8 cellular contexts compared by ENCODE assay signal in genomic region chr1:40530735-40531380, GRCh38. TPM values are rescaled to one million over a fixed set of nuclear protein-coding genes. Genes with fewer than 3 reads are reported as not detected.
A peak's percentile ranks its signal among the peaks of the same experiment; 100 is the strongest.
DNase-seq lines count a peak whose midpoint lies in the region; ATAC-seq, FAIRE-seq and TF ChIP-seq lines count a peak whose summit lies in the region.

No MANE protein-coding gene starts in this region.

- TF ChIP-seq POLR2A in endothelial cell of umbilical vein (IDR thresholded peaks at IDR 0.05; ENCODE audit: low read depth, low read length): no peak

- H3K4me1 ChIP-seq in PC-9 (replicated peaks; ENCODE audit: insufficient read depth): peaks cover 13% of the 10 kb centered on the region
- peaks cover 7% of the 10 kb centered on the region for H3K4me1 ChIP-seq in endothelial cell of umbilical vein (ENCODE audit: control insufficient read depth, extremely low read depth, insufficient read depth, low read length)

- H3K36me3 ChIP-seq in PC-9 (ENCODE audit: low read depth) (no peaks in the 10 kb centered on the region), endothelial cell of umbilical vein (ENCODE audit: control insufficient read depth in 2 of 2, extremely low read depth in 1 of 2, insufficient read depth in 2 of 2, low read length in 2 of 2) (no peaks in the 10 kb centered on the region)

- peak overlapping the region; percentile 92 for H3K4me3 Mint-ChIP-seq in nephron progenitor cell

- no peaks in the 10 kb centered on the region for H3K27me3 ChIP-seq in PC-9 (ENCODE audit: insufficient read depth, low read depth)
- H3K27me3 ChIP-seq in endothelial cell of umbilical vein (ENCODE audit: control insufficient read depth in 2 of 2, insufficient read depth in 2 of 2, low read length in 2 of 2): peaks cover 0 to 2% of the 10 kb centered on the region in 2 experiments

- TF ChIP-seq CTCF in AG04449 (IDR thresholded peaks at IDR 0.05; ENCODE audit: insufficient read depth, low read length, missing control alignments): no peak
- TF ChIP-seq CTCF in PC-9 (conservative IDR thresholded peaks at IDR 0.05): no peak
- TF ChIP-seq CTCF in endothelial cell of umbilical vein (IDR thresholded peaks at IDR 0.05; ENCODE audit: extremely low read depth in 1 of 2, insufficient read depth in 1 of 2, low read depth in 1 of 2, low read length in 2 of 2): no peak
- TF ChIP-seq CTCF in nephron progenitor cell (IDR thresholded peaks at IDR 0.05): no peak

- peak overlapping the region; percentile 78 for H3K4me2 ChIP-seq in PC-9
- H3K4me2 ChIP-seq in endothelial cell of umbilical vein (ENCODE audit: insufficient read depth, low read length): peak overlapping the region; percentile 100

- H3K9ac ChIP-seq in endothelial cell of umbilical vein (replicated peaks; ENCODE audit: extremely low read depth, insufficient read depth, low read length): peak overlapping the region; percentile 71

- H3K9me2 ChIP-seq in PC-9 (ENCODE audit: insufficient read depth): no peaks in the 10 kb centered on the region

- POLR2A ChIA-PET in AG04449 (lab: Yijun Ruan, JAX): no interaction called here
- POLR2A ChIA-PET in PC-9 (lab: Charles Lee; ENCODE audit: unreplicated experiment): interaction anchor here (0.5 to 0.6 kb wide), 2 partner anchors 63 to 448 kb away, joined by 3 to 4 read pairs; no protein-coding TSS in a partner anchor
- POLR2A ChIA-PET in endothelial cell of umbilical vein (lab: Charles Lee): interaction anchor here (1.0 kb wide), 1 partner anchor 161 kb away, joined by 3 read pairs; the partner anchor contains the start of gene NFYC

- H3F3A ChIP-seq in PC-9 (ENCODE audit: insufficient read depth, low read depth): no peaks in the 10 kb centered on the region

- peaks cover 6% of the 10 kb centered on the region; the same call in 1 of the 2 replicates for H3K9me3 ChIP-seq in PC-9 (ENCODE audit: insufficient read depth, low read depth)
- no peaks in the 10 kb centered on the region for H3K9me3 ChIP-seq in endothelial cell of umbilical vein (replicated peaks; ENCODE audit: control insufficient read depth, insufficient read depth, low read length)

- peaks cover 58% of the 10 kb centered on the region for H3K9me3 Mint-ChIP-seq in nephron progenitor cell

- H3K4me3 ChIP-seq in AG04449 (ENCODE audit: low read depth, low read length) (peak overlapping the region; percentile 90), PC-9 (peak overlapping the region; percentile 88), endothelial cell of umbilical vein (replicated peaks in 1 of 3; ENCODE audit: insufficient read depth in 1 of 3, low read depth in 1 of 3, low read length in 3 of 3) (peak overlapping the region; percentile 59 to 84 (median 82))

- H2AFZ ChIP-seq in PC-9 (peak overlapping the region; percentile 99), endothelial cell of umbilical vein (ENCODE audit: low read depth, low read length) (peak overlapping the region; percentile 71)

- DNase-seq in AG04449 (ENCODE audit: low read depth, low spot score) (no peak), PC-9 (no peak), endothelial cell of umbilical vein (ENCODE audit: low read depth, low spot score) (no peak), nephron progenitor cell (no peak), AG08396 (ENCODE audit: low spot score) (no peak)
- no peak for DNase-seq in effector CD8-positive, alpha-beta T cell (lab: John Stamatoyannopoulos, UW)

- H3K4me1 Mint-ChIP-seq in nephron progenitor cell: peaks cover 25% of the 10 kb centered on the region

- H3K27ac ChIP-seq in PC-9: peak overlapping the region; percentile 41
- H3K27ac ChIP-seq in endothelial cell of umbilical vein (ENCODE audit: insufficient read depth, low read depth, low read length): peak overlapping the region; percentile 96

- FAIRE-seq in endothelial cell of umbilical vein (lab: Jason Lieb, UNC): no peak

- intact Hi-C loops in PC-9 (cut with micrococcal nuclease; ENCODE audit: unreplicated experiment) (loop anchor here (1.0 to 5.0 kb wide), 3 partner anchors 23 to 421 kb away; partner anchors contain the start of gene EXO5), endothelial cell of umbilical vein (cut with micrococcal nuclease) (loop anchor here (1.0 to 5.0 kb wide), 4 partner anchors 44 to 416 kb away; partner anchors contain the start of genes ZFP69 and ZFP69B)

- peak overlapping the region; percentile 94 for H3K27ac Mint-ChIP-seq in nephron progenitor cell

- H3K79me2 ChIP-seq in PC-9 (ENCODE audit: low read depth) (no peaks in the 10 kb centered on the region), endothelial cell of umbilical vein (ENCODE audit: control insufficient read depth, insufficient read depth, low read length) (no peaks in the 10 kb centered on the region)

- dilution Hi-C loops in endothelial cell of umbilical vein (cut with MboI; ENCODE audit: extremely low pct_ligation_motif_present, low sequenced_read_pairs): no loop called here

- H3K27me3 Mint-ChIP-seq in nephron progenitor cell (ENCODE audit: low read depth, poor library complexity): peaks cover 13% of the 10 kb centered on the region

- CTCF ChIA-PET in AG04449 (lab: Yijun Ruan, JAX) (interaction anchor here (2.8 to 2.9 kb wide), 2 partner anchors 12 to 20 kb away, joined by 13 to 31 read pairs; no protein-coding TSS in a partner anchor), PC-9 (lab: Charles Lee) (interaction anchor here (0.6 to 1.0 kb wide), 5 partner anchors 22 to 1963 kb away, joined by 3 to 4 read pairs (median 3); partner anchors contain the start of gene EXO5), endothelial cell of umbilical vein (lab: Charles Lee) (interaction anchor here (0.7 to 2.6 kb wide), 12 partner anchors 20 to 319 kb away, joined by 3 to 18 read pairs (median 8); partner anchors contain the start of genes EXO5, RIMS3, ZFP69 and ZFP69B)

- TSS peak; percentile 93 for BruUV-seq in PC-9 (replicated peaks; lab: Mats Ljungman, UMichigan)
- TSS peak; percentile 98 for BruUV-seq in endothelial cell of umbilical vein (replicated peaks; lab: Mats Ljungman, UMichigan)

- H3K36me3 Mint-ChIP-seq in nephron progenitor cell (ENCODE audit: low read depth): peaks cover 22% of the 10 kb centered on the region

- H4K20me1 ChIP-seq in PC-9 (ENCODE audit: insufficient read depth) (no peaks in the 10 kb centered on the region), endothelial cell of umbilical vein (replicated peaks; ENCODE audit: control insufficient read depth, extremely low read depth, insufficient read depth, low read length) (no peaks in the 10 kb centered on the region)

- peak; percentile 14 for ATAC-seq in GM18517 (IDR thresholded peaks at IDR 0.05; ENCODE audit: unreplicated experiment)
- no peak for ATAC-seq in HG03159 (IDR thresholded peaks at IDR 0.05; ENCODE audit: unreplicated experiment)

- no peaks in the 10 kb centered on the region for H3K9me1 ChIP-seq in endothelial cell of umbilical vein (replicated peaks; ENCODE audit: control insufficient read depth, extremely low read depth, insufficient read depth, low read length)

TF ChIP-seq in endothelial cell of umbilical vein, 7 proteins besides CTCF, POLR2A, EP300 and RAD21:
- TF ChIP-seq MAX (IDR thresholded peaks at IDR 0.05; ENCODE audit: insufficient read depth, insufficient read length): no peak
- no peak for TF ChIP-seq POLR2AphosphoS5 (IDR thresholded peaks at IDR 0.05; ENCODE audit: insufficient read depth, low read depth, low read length)
- TF ChIP-seq FOS (IDR thresholded peaks at IDR 0.05; ENCODE audit: borderline replicate concordance, insufficient read depth, low read length): no peak
- no peak for TF ChIP-seq EZH2 (IDR thresholded peaks at IDR 0.05; ENCODE audit: borderline replicate concordance, low read depth, low read length, severe bottlenecking)
- TF ChIP-seq GATA2 (IDR thresholded peaks at IDR 0.05; ENCODE audit: insufficient read depth, insufficient read length, low read depth, low read length): no peak
- no peak for TF ChIP-seq MYC (IDR thresholded peaks at IDR 0.05; ENCODE audit: low read depth, low read length)
- no peak for TF ChIP-seq JUN (IDR thresholded peaks at IDR 0.05; ENCODE audit: borderline replicate concordance, insufficient read depth, insufficient read length, low read depth)

RNA-seq across cellular contexts. Expression of gene ZNF684, which starts 0.6 kb away (rescaled TPM):
- total RNA-seq in PC-9 (2021) (6.0 and 11.8 TPM in 2 replicates), endothelial cell of umbilical vein (5.5 and 5.8 TPM in 2 replicates)
- 2.4 and 2.9 TPM in 2 replicates for polyA plus RNA-seq in endothelial cell of umbilical vein
- polyA plus RNA-seq in endothelial cell of umbilical vein (2011; cell fraction: cytosol; rRNA removed): 2.8 and 3.4 TPM in 2 replicates
- 3.6 TPM in 2 replicates for polyA plus RNA-seq in endothelial cell of umbilical vein (2011; cell fraction: nucleus; rRNA removed)
- 2.5 and 3.2 TPM in 2 replicates for polyA plus RNA-seq in endothelial cell of umbilical vein (2012)
- 2.8 and 3.6 TPM in 2 replicates for polyA minus RNA-seq in endothelial cell of umbilical vein
- 2.0 TPM for polyA minus RNA-seq in endothelial cell of umbilical vein (2011; cell fraction: cytosol; rRNA and poly(A)+ RNA removed)
- polyA minus RNA-seq in endothelial cell of umbilical vein (2011; cell fraction: nucleus; rRNA and poly(A)+ RNA removed): 1.5 and 2.3 TPM in 2 replicates

RNA-seq across cellular contexts. Expression of gene EXO5, which starts 22.3 kb away (rescaled TPM):
- 15.4 and 19.0 TPM in 2 replicates for total RNA-seq in PC-9 (2021)
- 9.2 and 13.0 TPM in 2 replicates for total RNA-seq in endothelial cell of umbilical vein
- 5.9 and 7.0 TPM in 2 replicates for polyA plus RNA-seq in endothelial cell of umbilical vein
- 8.5 and 8.8 TPM in 2 replicates for polyA plus RNA-seq in endothelial cell of umbilical vein (2011; cell fraction: cytosol; rRNA removed)
- polyA plus RNA-seq in endothelial cell of umbilical vein (2011; cell fraction: nucleus; rRNA removed): 11.5 and 17.0 TPM in 2 replicates
- polyA plus RNA-seq in endothelial cell of umbilical vein (2012): 5.9 and 9.0 TPM in 2 replicates
- polyA minus RNA-seq in endothelial cell of umbilical vein: 7.9 and 8.0 TPM in 2 replicates
- polyA minus RNA-seq in endothelial cell of umbilical vein (2011; cell fraction: cytosol; rRNA and poly(A)+ RNA removed): 5.2 TPM
- 4.0 and 6.3 TPM in 2 replicates for polyA minus RNA-seq in endothelial cell of umbilical vein (2011; cell fraction: nucleus; rRNA and poly(A)+ RNA removed)

RNA-seq across cellular contexts. Expression of gene ZFP69, which starts 53.8 kb away (rescaled TPM):
- total RNA-seq in PC-9 (2021) (3.7 and 4.8 TPM in 2 replicates), endothelial cell of umbilical vein (2.4 and 3.2 TPM in 2 replicates)
- polyA plus RNA-seq in endothelial cell of umbilical vein: 0.78 and 0.98 TPM in 2 replicates
- polyA plus RNA-seq in endothelial cell of umbilical vein (2011; cell fraction: cytosol; rRNA removed): 1.4 and 1.7 TPM in 2 replicates
- 1.8 and 2.0 TPM in 2 replicates for polyA plus RNA-seq in endothelial cell of umbilical vein (2011; cell fraction: nucleus; rRNA removed)
- polyA plus RNA-seq in endothelial cell of umbilical vein (2012): 1.4 and 1.8 TPM in 2 replicates
- 0.98 and 1.8 TPM in 2 replicates for polyA minus RNA-seq in endothelial cell of umbilical vein
- polyA minus RNA-seq in endothelial cell of umbilical vein (2011; cell fraction: cytosol; rRNA and poly(A)+ RNA removed): not detected
- polyA minus RNA-seq in endothelial cell of umbilical vein (2011; cell fraction: nucleus; rRNA and poly(A)+ RNA removed): 0.67 and 0.96 TPM in 2 replicates
